Comparison of ENCODE assay signal across 8 cellular contexts in the genomic region with DNA sequence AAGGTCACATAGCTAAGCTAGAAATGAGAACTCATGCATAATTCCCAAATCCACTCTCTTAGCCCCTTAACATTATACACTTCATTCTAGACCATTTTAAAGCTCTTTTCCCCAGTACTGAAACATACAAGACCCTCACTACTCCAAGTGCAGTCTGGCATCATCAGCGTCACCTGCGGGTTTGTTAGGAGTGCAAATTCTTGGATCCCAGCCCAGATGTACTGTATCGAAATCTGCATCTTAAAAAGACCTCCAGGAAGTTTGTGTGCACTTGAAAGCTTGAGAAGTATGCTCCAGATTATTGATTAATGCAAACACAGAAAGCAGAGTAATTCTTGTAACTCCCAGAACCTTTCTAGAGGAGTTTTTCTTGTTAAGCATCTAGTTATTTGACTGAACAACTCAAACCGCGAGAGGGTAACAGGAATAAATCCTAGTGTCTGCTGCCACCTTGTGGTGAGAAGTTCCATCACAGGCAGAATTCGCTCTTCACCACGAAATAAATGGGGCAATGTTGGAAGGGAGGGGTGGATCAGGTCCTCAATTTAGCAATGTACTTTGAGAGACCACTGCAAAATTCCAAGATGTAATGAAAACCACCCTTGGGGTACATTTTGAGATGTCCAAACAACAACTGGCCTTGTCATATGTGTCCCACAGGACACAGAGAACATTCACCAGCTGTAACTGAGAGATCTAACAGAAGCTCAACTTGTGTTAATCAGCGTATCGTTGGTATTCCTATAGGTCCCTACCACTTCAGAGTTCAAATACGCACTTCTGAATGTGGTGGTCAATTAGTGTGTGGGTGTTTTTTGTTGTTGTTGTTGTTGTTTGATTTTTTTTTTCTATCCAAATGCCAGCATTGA. TPM values are rescaled to one million over a fixed set of nuclear protein-coding genes. Genes with fewer than 3 reads are reported as not detected.
DNase-seq lines count a peak whose midpoint lies in the region; ATAC-seq and TF ChIP-seq lines count a peak whose summit lies in the region.

No MANE protein-coding gene starts in this region.

- H3K4me1 ChIP-seq in mammary epithelial cell (ENCODE audit: insufficient read depth, low read length) = peaks cover 8% of the 10 kb centered on the region

- TF ChIP-seq CTCF in GM12872 (IDR thresholded peaks at IDR 0.05; ENCODE audit: insufficient read depth, low read depth, low read length) (peak; percentile 78), HFF-Myc (IDR thresholded peaks at IDR 0.05; ENCODE audit: low read depth, low read length, missing control alignments) (peak; percentile 77), VCaP (conservative IDR thresholded peaks at IDR 0.05) (peak; percentile 91), mammary epithelial cell (conservative IDR thresholded peaks at IDR 0.05 in 1 of 2, IDR thresholded peaks at IDR 0.05 in 1 of 2; ENCODE audit: extremely low read depth in 1 of 2, insufficient read depth in 1 of 2, low read depth in 1 of 2, low read length in 2 of 2) (peak; percentile 78 to 80), kidney epithelial cell (IDR thresholded peaks at IDR 0.05; ENCODE audit: insufficient read depth, low read length, poor library complexity, severe bottlenecking) (peak; percentile 68)

- peak overlapping the region; percentile 14 for H2AFZ ChIP-seq in mammary epithelial cell (ENCODE audit: low read depth, low read length)

- no peaks in the 10 kb centered on the region for H3K36me3 ChIP-seq in mammary epithelial cell (ENCODE audit: insufficient read depth, low read length)
- H3K36me3 ChIP-seq in kidney epithelial cell (ENCODE audit: control insufficient read depth, insufficient read depth, low read length) = no peaks in the 10 kb centered on the region

- DNase-seq in HFF-Myc (ENCODE audit: extremely low read depth, low read depth) (peak; percentile 51), NCI-H187 treated with DMSO at 0.1 percent for 48 hours (lab: John Stamatoyannopoulos, UW) (peak; percentile 6), mammary epithelial cell (peak; percentile 33), kidney epithelial cell (ENCODE audit: low read depth) (no peak)
- DNase-seq in stimulated activated CD4-positive, alpha-beta T cell treated with anti-CD3 and anti-CD28 coated beads, Interleukin-4, amount 100 ng/mL, for 24 hours = peak; percentile 72

- 19% methylated on average over 10 of the region's 10 CpGs for WGBS in mammary epithelial cell (ENCODE audit: low coverage, missing lambda C conversion rate)

- no TSS peak for BruUV-seq in mammary epithelial cell (replicated peaks; lab: Mats Ljungman, UMichigan)

- H3K4me2 ChIP-seq in mammary epithelial cell (ENCODE audit: insufficient read depth, low read depth, low read length) = peak overlapping the region; percentile 37

- no peaks in the 10 kb centered on the region for H4K20me1 ChIP-seq in mammary epithelial cell (ENCODE audit: insufficient read depth, low read length)

- H3K4me3 ChIP-seq in HFF-Myc (replicated peaks; ENCODE audit: low read depth, low read length) = no peak overlapping the region
- H3K4me3 ChIP-seq in mammary epithelial cell (replicated peaks in 1 of 3; ENCODE audit: insufficient read depth in 1 of 3, low read depth in 2 of 3, low read length in 3 of 3) = no peak overlapping the region
- no peak overlapping the region for H3K4me3 ChIP-seq in kidney epithelial cell (ENCODE audit: low read depth, low read length)

- intact Hi-C loops in mammary epithelial cell (cut with micrococcal nuclease) = loop anchor here (1.0 to 10.0 kb wide), 4 partner anchors 156 to 666 kb away; no protein-coding TSS in a partner anchor

- H3K27ac ChIP-seq in VCaP = no peak overlapping the region
- H3K27ac ChIP-seq in mammary epithelial cell (ENCODE audit: insufficient read depth, low read depth, low read length) = no peak overlapping the region

- no peaks in the 10 kb centered on the region for H3K27me3 ChIP-seq in mammary epithelial cell (ENCODE audit: insufficient read depth, low read length)
- no peaks in the 10 kb centered on the region for H3K27me3 ChIP-seq in kidney epithelial cell (ENCODE audit: control insufficient read depth, insufficient read depth, low read length)

- no peaks in the 10 kb centered on the region for H3K9me3 ChIP-seq in mammary epithelial cell (replicated peaks; ENCODE audit: insufficient read depth, low read length)

- dilution Hi-C loops in mammary epithelial cell (cut with HindIII; ENCODE audit: low sequenced_read_pairs) = loop anchor here (5.0 kb wide), 2 partner anchors 94 to 466 kb away; a partner anchor contains a TSS

- H3K9ac ChIP-seq in mammary epithelial cell (ENCODE audit: insufficient read depth, low read length) = no peak overlapping the region

- ATAC-seq in HG02870 (IDR thresholded peaks at IDR 0.05; ENCODE audit: unreplicated experiment) = no peak

- H3K79me2 ChIP-seq in mammary epithelial cell (ENCODE audit: insufficient read depth, low read length) = no peaks in the 10 kb centered on the region

- in situ Hi-C loops in mammary epithelial cell (cut with MboI; ENCODE audit: low sequenced_read_pairs in 2 of 2) = loop anchor here (5.0 to 25.0 kb wide), 2 partner anchors 466 to 1206 kb away; no protein-coding TSS in a partner anchor

- CTCF ChIA-PET in mammary epithelial cell (lab: Charles Lee; ENCODE audit: low non-redundant PET) = interaction anchor here (0.6 to 1.0 kb wide), 4 partner anchors 19 to 467 kb away, joined by 3 to 6 read pairs (median 4); no protein-coding TSS in a partner anchor

RNA-seq across cellular contexts. Expression of a gene that starts 0.6 kb away (rescaled TPM):
- total RNA-seq in mammary epithelial cell (not detected), kidney epithelial cell (not detected in 2 replicates)
- polyA plus RNA-seq in mammary epithelial cell = not detected
- not detected for polyA minus RNA-seq in mammary epithelial cell

RNA-seq across cellular contexts. Expression of a gene that starts 45.1 kb away (rescaled TPM):
- total RNA-seq in mammary epithelial cell (10 to 100 TPM; 34.5 to 87.5 TPM), kidney epithelial cell (59.5 and 66.7 TPM in 2 replicates)
- 59.8 TPM for polyA plus RNA-seq in mammary epithelial cell
- 76.3 TPM for polyA minus RNA-seq in mammary epithelial cell

RNA-seq across cellular contexts. Expression of a gene that starts 45.2 kb away (rescaled TPM):
- total RNA-seq in mammary epithelial cell = 10 to 100 TPM; 21.2 to 30.5 TPM
- polyA plus RNA-seq in mammary epithelial cell = 10.1 TPM
- 38.2 TPM for polyA minus RNA-seq in mammary epithelial cell
- total RNA-seq in kidney epithelial cell = 12.3 TPM in 2 replicates
